ENCODE assay signal across 22 cellular contexts in genomic region chr3:162491957-162492356, GRCh38.
DNase-seq lines count a peak whose midpoint lies in the region; ATAC-seq and TF ChIP-seq lines count a peak whose summit lies in the region.
"Had no signal": no experiment of that assay in that cellular context is flagged by ENCODE, and none has a peak within 500 bp of the region (broad histone marks: within the 10 kb centered on the region; RNA-seq: fewer than 3 reads in every experiment).

No MANE protein-coding gene starts in this region.

- no peaks in the 10 kb centered on the region for H3K4me1 Mint-ChIP-seq in activated CD8-positive, alpha-beta memory T cell treated with anti-CD3 and anti-CD28 coated beads, Interleukin-2, amount 10 ng/mL, durations not matched to agents 7 days and 5 days
- H3K4me1 Mint-ChIP-seq: memory B cell, naive B cell had no signal

- no peaks in the 10 kb centered on the region for H3F3A ChIP-seq in smooth muscle cell (ENCODE audit: low read depth)

- H2AFZ ChIP-seq in smooth muscle cell (ENCODE audit: low read depth), result no peak overlapping the region

- H3K27ac Mint-ChIP-seq in activated CD8-positive, alpha-beta memory T cell treated with anti-CD3 and anti-CD28 coated beads, Interleukin-2, amount 10 ng/mL, durations not matched to agents 7 days and 5 days, result no peak overlapping the region
- H3K27ac Mint-ChIP-seq: activated naive CD4-positive, alpha-beta T cell treated with anti-CD3 and anti-CD28 coated beads, Interleukin-2, amount 50 U/mL, for 72 hours; memory B cell; naive B cell had no signal

- TF ChIP-seq CTCF in smooth muscle cell (IDR thresholded peaks at IDR 0.05; ENCODE audit: borderline replicate concordance, insufficient read depth, poor library complexity, severe bottlenecking), result no peak

- peaks cover 2% of the 10 kb centered on the region for H3K9me3 Mint-ChIP-seq in activated CD8-positive, alpha-beta memory T cell treated with anti-CD3 and anti-CD28 coated beads, Interleukin-2, amount 10 ng/mL, durations not matched to agents 7 days and 5 days (ENCODE audit: low read depth)

- no peak for ATAC-seq in GM21381 (IDR thresholded peaks at IDR 0.05; ENCODE audit: unreplicated experiment)
- no peak for ATAC-seq in activated CD8-positive, alpha-beta memory T cell treated with anti-CD3 and anti-CD28 coated beads, Interleukin-2, amount 10 ng/mL, durations not matched to agents 7 days and 5 days
- ATAC-seq: activated naive CD4-positive, alpha-beta T cell treated with anti-CD3 and anti-CD28 coated beads, Interleukin-2, amount 50 U/mL, for 72 hours; GM12878; upper lobe of right lung had no signal

- H3K36me3 ChIP-seq in SJCRH30, result no peaks in the 10 kb centered on the region
- H3K36me3 ChIP-seq in smooth muscle cell (ENCODE audit: low read depth), result no peaks in the 10 kb centered on the region
- H3K36me3 ChIP-seq: ovary, Peyer's patch, right atrium auricular region, upper lobe of right lung had no signal

- H3K4me3 Mint-ChIP-seq in activated CD8-positive, alpha-beta memory T cell treated with anti-CD3 and anti-CD28 coated beads, Interleukin-2, amount 10 ng/mL, durations not matched to agents 7 days and 5 days, result no peak overlapping the region
- H3K4me3 Mint-ChIP-seq: memory B cell, naive B cell had no signal

- no peak overlapping the region; the same call in 1 of the 2 replicates for H3K4me3 ChIP-seq in SJCRH30
- no peak overlapping the region for H3K4me3 ChIP-seq in smooth muscle cell
- H3K4me3 ChIP-seq: GM12878, ovary, Peyer's patch, right atrium auricular region, upper lobe of right lung had no signal

- WGBS in smooth muscle cell (ENCODE audit: low lambda C conversion rate), result 73% methylated on average over 1 of the region's 1 CpG

- H3K36me3 Mint-ChIP-seq in activated CD8-positive, alpha-beta memory T cell treated with anti-CD3 and anti-CD28 coated beads, Interleukin-2, amount 10 ng/mL, durations not matched to agents 7 days and 5 days, result no peaks in the 10 kb centered on the region
- H3K36me3 Mint-ChIP-seq: activated naive CD4-positive, alpha-beta T cell treated with anti-CD3 and anti-CD28 coated beads, Interleukin-2, amount 50 U/mL, for 72 hours; memory B cell; naive B cell had no signal

- H4K20me1 ChIP-seq in smooth muscle cell (ENCODE audit: low read depth), result no peaks in the 10 kb centered on the region

- H3K9me3 ChIP-seq in SJCRH30 (replicated peaks), result no peaks in the 10 kb centered on the region; the same call in 1 of the 2 replicates
- H3K9me3 ChIP-seq in smooth muscle cell (replicated peaks; ENCODE audit: low read depth), result no peaks in the 10 kb centered on the region
- H3K9me3 ChIP-seq: ovary, right atrium auricular region, upper lobe of right lung had no signal

- H3K4me2 ChIP-seq in smooth muscle cell, result peak overlapping the region; percentile 19

- H3K4me1 ChIP-seq in SJCRH30 (peaks cover 28% of the 10 kb centered on the region), smooth muscle cell (ENCODE audit: low read depth) (no peaks in the 10 kb centered on the region)
- H3K4me1 ChIP-seq: Peyer's patch, right atrium auricular region, upper lobe of right lung had no signal

- H3K79me2 ChIP-seq in smooth muscle cell (ENCODE audit: low read depth), result no peaks in the 10 kb centered on the region

- CTCF ChIA-PET in activated CD8-positive, alpha-beta memory T cell treated with anti-CD3 and anti-CD28 coated beads, Interleukin-2, amount 10 ng/mL, durations not matched to agents 7 days and 5 days (lab: Charles Lee), result no interaction called here

- H3K27me3 ChIP-seq in SJCRH30 (no peaks in the 10 kb centered on the region), smooth muscle cell (ENCODE audit: low read depth) (no peaks in the 10 kb centered on the region)
- H3K27me3 ChIP-seq: ovary, Peyer's patch, right atrium auricular region, upper lobe of right lung had no signal

- H3K9ac ChIP-seq in smooth muscle cell (ENCODE audit: low read depth), result no peak overlapping the region

- H3K27ac ChIP-seq in SJCRH30 (peak overlapping the region; percentile 96), smooth muscle cell (ENCODE audit: low read depth) (peak overlapping the region; percentile 24)
- H3K27ac ChIP-seq: C4-2B, ovary, Peyer's patch, right atrium auricular region, upper lobe of right lung had no signal

- no peaks in the 10 kb centered on the region for H3K27me3 Mint-ChIP-seq in activated CD8-positive, alpha-beta memory T cell treated with anti-CD3 and anti-CD28 coated beads, Interleukin-2, amount 10 ng/mL, durations not matched to agents 7 days and 5 days
- H3K27me3 Mint-ChIP-seq: memory B cell, naive B cell had no signal

- DNase-seq in NCI-H82 (lab: John Stamatoyannopoulos, UW) (peak; percentile 21), NCI-H82 treated with DMSO at 0.1 percent for 48 hours (lab: John Stamatoyannopoulos, UW; ENCODE audit: unreplicated experiment) (no peak), SJCRH30 (peak in 1 of 2 experiments; percentile 49), fibroblast of peridontal ligament (ENCODE audit: extremely low read depth) (peak; percentile 23), smooth muscle cell (lab: John Stamatoyannopoulos, UW; ENCODE audit: unreplicated experiment) (no peak), NCI-H1048 (lab: John Stamatoyannopoulos, UW) (no peak)
- DNase-seq in activated CD8-positive, alpha-beta memory T cell treated with anti-CD3 and anti-CD28 coated beads, Interleukin-2, amount 10 ng/mL, durations not matched to agents 7 days and 5 days, result no peak
- DNase-seq: activated CD4-positive, alpha-beta T cell treated with anti-CD3 and anti-CD28 coated beads for 4 hours; KBM-7; naive B cell; NCI-H187 treated with DMSO at 0.1 percent for 48 hours; NCI-H446 treated with DMSO at 0.1 percent for 48 hours; ovary; Peyer's patch; stimulated activated CD4-positive, alpha-beta T cell treated with anti-CD3 and anti-CD28 coated beads, Interleukin-15, amount 100 ng/mL, for 24 hours; upper lobe of right lung had no signal

Comparison
In these comparisons a context has a peak if more than half of its experiments do, and no peak if none do; other contexts are left out.
1. DNase-seq: peak in NCI-H82 (single experiment) and fibroblast of peridontal ligament (single experiment); none in NCI-H82 treated with DMSO at 0.1 percent for 48 hours (single experiment), smooth muscle cell (single experiment), NCI-H1048 (single experiment) and activated CD8-positive, alpha-beta memory T cell treated with anti-CD3 and anti-CD28 coated beads, Interleukin-2, amount 10 ng/mL, durations not matched to agents 7 days and 5 days (single experiment).